10 cellular contexts compared by ENCODE assay signal in the genomic region with DNA sequence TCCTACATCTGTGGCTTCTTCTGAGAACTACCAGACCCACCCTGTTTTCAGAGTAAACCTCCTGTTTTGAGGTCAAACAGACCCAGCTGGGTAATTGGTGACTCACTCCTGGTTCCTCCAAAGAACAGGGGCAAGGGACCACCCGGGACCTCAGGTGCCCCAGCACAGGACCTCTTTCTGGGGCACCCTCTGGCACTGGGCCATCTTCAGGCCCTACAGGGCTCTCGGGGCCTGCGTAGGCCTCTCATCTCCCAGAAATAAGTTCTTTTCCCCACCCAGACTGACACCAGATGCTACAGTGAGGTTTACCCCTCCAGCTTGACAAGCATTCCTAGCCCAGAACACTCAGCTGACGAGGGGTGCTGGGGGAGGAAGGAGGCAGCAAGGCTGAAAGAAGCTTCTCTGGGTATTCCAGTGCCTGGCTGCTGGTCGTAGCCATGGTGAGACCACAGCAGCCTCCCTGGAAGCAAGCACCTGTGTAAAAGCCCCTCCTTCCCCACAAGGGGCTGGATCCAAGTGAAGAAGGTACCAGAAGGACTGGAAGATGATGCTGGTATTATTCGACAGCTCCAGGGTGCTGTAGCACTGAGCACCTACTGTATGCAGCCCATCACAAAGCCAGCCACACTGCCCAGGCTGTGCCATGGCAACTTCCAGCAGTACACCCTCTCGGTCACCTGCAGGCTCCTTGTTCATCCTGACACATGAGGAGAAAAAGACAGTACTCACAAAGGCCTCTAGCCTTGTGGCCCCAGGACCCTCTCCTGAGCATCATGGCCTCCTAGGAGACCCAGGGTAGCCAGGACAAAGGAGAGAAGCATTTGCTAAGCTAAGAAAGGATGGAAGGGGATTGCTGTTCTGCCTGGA. TPM values are rescaled to one million over a fixed set of nuclear protein-coding genes. Genes with fewer than 3 reads are reported as not detected.
DNase-seq lines count a peak whose midpoint lies in the region; TF ChIP-seq lines count a peak whose summit lies in the region.
"Had no signal": no experiment of that assay in that cellular context is flagged by ENCODE, and none has a peak within 500 bp of the region (broad histone marks: within the 10 kb centered on the region; RNA-seq: fewer than 3 reads in every experiment).

No MANE protein-coding gene starts in this region.

- POLR2A ChIA-PET in GM10248 (lab: Yijun Ruan, JAX) = no interaction called here

- H3K9me3 ChIP-seq in Peyer's patch (no peaks in the 10 kb centered on the region), transverse colon (no peaks in the 10 kb centered on the region)

- peaks cover 39% of the 10 kb centered on the region for H3K4me1 Mint-ChIP-seq in activated naive CD4-positive, alpha-beta T cell treated with anti-CD3 and anti-CD28 coated beads for 36 hours (ENCODE audit: low read depth)

- H3K4me1 ChIP-seq in Peyer's patch (peaks cover 0 to 28% (median 15%) of the 10 kb centered on the region in 4 donors), transverse colon (peaks cover 7 to 30% (median 12%) of the 10 kb centered on the region in 4 donors)

- H3K36me3 Mint-ChIP-seq in activated naive CD4-positive, alpha-beta T cell treated with anti-CD3 and anti-CD28 coated beads for 36 hours (ENCODE audit: low read depth) = no peaks in the 10 kb centered on the region

- peak overlapping the region; percentile 48 for H3K27ac Mint-ChIP-seq in activated naive CD4-positive, alpha-beta T cell treated with anti-CD3 and anti-CD28 coated beads for 36 hours

- H3K4me3 ChIP-seq in Peyer's patch (no peak overlapping the region), dorsolateral prefrontal cortex (no peak overlapping the region), transverse colon (no peak overlapping the region)

- no peaks in the 10 kb centered on the region for H3K27me3 Mint-ChIP-seq in activated naive CD4-positive, alpha-beta T cell treated with anti-CD3 and anti-CD28 coated beads for 36 hours (ENCODE audit: low read depth)

- intact Hi-C loops in activated naive CD4-positive, alpha-beta T cell treated with anti-CD3 and anti-CD28 coated beads for 36 hours (cut with micrococcal nuclease) = loop anchor here (5.0 kb wide), 3 partner anchors 161 to 601 kb away; a partner anchor contains a TSS
- intact Hi-C loops in dorsolateral prefrontal cortex (cut with DNase I) = no loop called here
- intact Hi-C loops in transverse colon (cut with DNase I; ENCODE audit: low total_unique reads) = no loop called here

- no peaks in the 10 kb centered on the region for H3K36me3 ChIP-seq in Peyer's patch
- no peaks in the 10 kb centered on the region for H3K36me3 ChIP-seq in transverse colon

- H3K27ac ChIP-seq in Peyer's patch (peak overlapping the region; percentile 74 to 88 (median 84)), dorsolateral prefrontal cortex (peak overlapping the region in 39 of 59 donors; percentile 15 to 94 (median 81)), transverse colon (peak overlapping the region; percentile 81 to 88 (median 82))
- H3K27ac ChIP-seq: C4-2B had no signal

- DNase-seq in activated naive CD4-positive, alpha-beta T cell treated with anti-CD3 and anti-CD28 coated beads for 36 hours = peak; percentile 18
- DNase-seq in activated naive CD4-positive, alpha-beta T cell treated with anti-CD3 and anti-CD28 coated beads, Interleukin-2, amount 50 U/mL, for 16 hours = no peak
- no peak for DNase-seq in Peyer's patch
- no peak for DNase-seq in dorsolateral prefrontal cortex
- peak; percentile 58 for DNase-seq in transverse colon
- DNase-seq in GM10248 (ENCODE audit: extremely low spot score) = no peak
- DNase-seq in NCI-H2227 treated with DMSO at 0.1 percent for 48 hours (lab: John Stamatoyannopoulos, UW) = no peak
- no peak for DNase-seq in NCI-H748 treated with DMSO at 0.1 percent for 48 hours (lab: John Stamatoyannopoulos, UW)
- DNase-seq: NCI-H526 treated with DMSO at 0.1 percent for 48 hours had no signal

- CTCF ChIA-PET in activated naive CD4-positive, alpha-beta T cell treated with anti-CD3 and anti-CD28 coated beads for 36 hours (lab: Charles Lee) = interaction anchor here (1.3 kb wide), 1 partner anchor 171 kb away, joined by 3 read pairs; no protein-coding TSS in a partner anchor
- CTCF ChIA-PET in GM10248 (lab: Yijun Ruan, JAX) = interaction anchor here (1.1 to 3.3 kb wide), 6 partner anchors 9 to 171 kb away, joined by 3 to 15 read pairs (median 4); no protein-coding TSS in a partner anchor

- 78% methylated on average over 6 of the region's 7 CpGs; no CpG with 5 or more reads in 1 of the 2 donors for WGBS in transverse colon (ENCODE audit: low coverage in 1 of 2), 2 donors

- TF ChIP-seq EP300 in transverse colon (IDR thresholded peaks at IDR 0.05; ENCODE audit: low read depth) = no peak

- no peak overlapping the region for H3K4me3 Mint-ChIP-seq in activated naive CD4-positive, alpha-beta T cell treated with anti-CD3 and anti-CD28 coated beads for 36 hours

- TF ChIP-seq CTCF in Peyer's patch (IDR thresholded peaks at IDR 0.05) = no peak
- no peak for TF ChIP-seq CTCF in dorsolateral prefrontal cortex (IDR thresholded peaks at IDR 0.05 in 54 of 56, conservative IDR thresholded peaks at IDR 0.05 in 2 of 56; ENCODE audit: low read depth in 1 of 56, partially characterized antibody in 56 of 56)
- TF ChIP-seq CTCF in transverse colon (IDR thresholded peaks at IDR 0.05) = no peak
- no peak for TF ChIP-seq CTCF in GM10248 (IDR thresholded peaks at IDR 0.05; ENCODE audit: control extremely low read depth, extremely low read depth, low read depth, missing control alignments)

- no peaks in the 10 kb centered on the region for H3K27me3 ChIP-seq in Peyer's patch
- H3K27me3 ChIP-seq in dorsolateral prefrontal cortex = no peaks in the 10 kb centered on the region
- H3K27me3 ChIP-seq in transverse colon = no peaks in the 10 kb centered on the region

- H3K9me3 Mint-ChIP-seq in activated naive CD4-positive, alpha-beta T cell treated with anti-CD3 and anti-CD28 coated beads for 36 hours = no peaks in the 10 kb centered on the region

- TF ChIP-seq POLR2A in Peyer's patch (IDR thresholded peaks at IDR 0.05) (no peak), transverse colon (IDR thresholded peaks at IDR 0.05) (no peak)

- in situ Hi-C loops in transverse colon (cut with MboI; ENCODE audit: low pct_ligation_motif_present in 1 of 4, low pct_unique_long_range_greater_than_20kb in 1 of 4, low sequenced_read_pairs in 3 of 4) = no loop called here

RNA-seq across cellular contexts. Expression of a gene that starts 47.4 kb away (rescaled TPM):
- total RNA-seq in activated naive CD4-positive, alpha-beta T cell treated with anti-CD3 and anti-CD28 coated beads for 36 hours = under 1 TPM; 0.14 to 0.17 TPM
- total RNA-seq in Peyer's patch (100 to 1,000 TPM in 1 of 4 donors, 10 to 100 TPM in 3; 24.0 to 187 (median 31.6) TPM), dorsolateral prefrontal cortex (10 to 100 TPM in 45 of 120 experiments, 1 to 10 TPM in 75; 1.6 to 32.2 (median 8.5) TPM), transverse colon (10 to 100 TPM; 13.5 to 27.2 (median 21.1) TPM)

Comparison
In these comparisons a context has a peak if more than half of its experiments do, and no peak if none do; other contexts are left out.
1. DNase-seq: peak in activated naive CD4-positive, alpha-beta T cell treated with anti-CD3 and anti-CD28 coated beads for 36 hours (single experiment) and transverse colon (single experiment); none in activated naive CD4-positive, alpha-beta T cell treated with anti-CD3 and anti-CD28 coated beads, Interleukin-2, amount 50 U/mL, for 16 hours (single experiment), Peyer's patch (0 of 3), dorsolateral prefrontal cortex (0 of 10), GM10248 (single experiment), NCI-H2227 treated with DMSO at 0.1 percent for 48 hours (single experiment) and NCI-H748 treated with DMSO at 0.1 percent for 48 hours (single experiment).
2. Peak in every context shown above with its lines, with median percentiles within 50 percentile points of each other: H3K27ac ChIP-seq.